ENCODE assay signal across 20 cellular contexts in genomic region chrX:85836868-85837267, GRCh38.
DNase-seq lines count a peak whose midpoint lies in the region; ATAC-seq and TF ChIP-seq lines count a peak whose summit lies in the region.
"Had no signal": no experiment of that assay in that cellular context is flagged by ENCODE, and none has a peak within 500 bp of the region (broad histone marks: within the 10 kb centered on the region; RNA-seq: fewer than 3 reads in every experiment).

No MANE protein-coding gene starts in this region.

- no peaks in the 10 kb centered on the region for H3K36me3 ChIP-seq in naive thymus-derived CD4-positive, alpha-beta T cell (ENCODE audit: control insufficient read depth in 2 of 3, insufficient read depth in 3 of 3, low read length in 3 of 3)

- TF ChIP-seq CTCF in epithelial cell of esophagus (IDR thresholded peaks at IDR 0.05; ENCODE audit: insufficient read depth, low read depth, low read length, missing control alignments): no peak

- H3K4me3 Mint-ChIP-seq in naive thymus-derived CD4-positive, alpha-beta T cell: no peak overlapping the region
- H3K4me3 Mint-ChIP-seq: activated CD4-positive, alpha-beta T cell treated with anti-CD3 and anti-CD28 coated beads for 36 hours; activated naive CD8-positive, alpha-beta T cell treated with anti-CD3 and anti-CD28 coated beads for 36 hours; activated T-cell treated with anti-CD3 and anti-CD28 coated beads, Interleukin-2, amount 50 U/mL, for 4 hours; CD4-positive, alpha-beta T cell; stimulated activated naive CD8-positive, alpha-beta T cell treated with anti-CD3 and anti-CD28 coated beads, Interleukin-15, amount 100 ng/mL, for 72 hours had no signal

- H3K36me3 Mint-ChIP-seq in naive thymus-derived CD4-positive, alpha-beta T cell: peaks cover 0 to 4% (median 0%) of the 10 kb centered on the region in 5 donors
- H3K36me3 Mint-ChIP-seq: activated naive CD8-positive, alpha-beta T cell treated with anti-CD3 and anti-CD28 coated beads for 36 hours had no signal

- no peaks in the 10 kb centered on the region for H3K27me3 ChIP-seq in naive thymus-derived CD4-positive, alpha-beta T cell (ENCODE audit: control insufficient read depth in 2 of 2, insufficient read depth in 2 of 2, low read length in 2 of 2)

- no peaks in the 10 kb centered on the region for H3K9me3 ChIP-seq in naive thymus-derived CD4-positive, alpha-beta T cell (ENCODE audit: control insufficient read depth in 2 of 3, low read length in 3 of 3)

- peaks cover 0 to 8% (median 0%) of the 10 kb centered on the region in 5 donors for H3K27me3 Mint-ChIP-seq in naive thymus-derived CD4-positive, alpha-beta T cell
- H3K27me3 Mint-ChIP-seq: activated CD4-positive, alpha-beta T cell treated with anti-CD3 and anti-CD28 coated beads for 36 hours; activated naive CD8-positive, alpha-beta T cell treated with anti-CD3 and anti-CD28 coated beads for 36 hours; CD4-positive, alpha-beta T cell had no signal

- peak; percentile 1 for DNase-seq in G401 (ENCODE audit: low spot score)
- peak; percentile 81 for DNase-seq in NCI-H2171 treated with DMSO at 0.1 percent for 48 hours (lab: John Stamatoyannopoulos, UW)
- peak; percentile 56 for DNase-seq in epithelial cell of esophagus (ENCODE audit: low read depth)
- DNase-seq in renal cortical epithelial cell (ENCODE audit: low read depth): peak; percentile 44
- DNase-seq in naive thymus-derived CD4-positive, alpha-beta T cell: no peak
- DNase-seq: activated CD4-positive, alpha-beta T cell treated with anti-CD3 and anti-CD28 coated beads for 36 hours; activated naive CD8-positive, alpha-beta T cell treated with anti-CD3 and anti-CD28 coated beads for 36 hours; activated T-cell treated with anti-CD3 and anti-CD28 coated beads, Interleukin-2, amount 50 U/mL, for 4 hours; CD4-positive, alpha-beta T cell; hippocampal formation; Kasumi-1; left ventricle myocardium superior; NCI-H1694; NCI-H748 treated with DMSO at 0.1 percent for 48 hours; posterior cingulate gyrus; SHP77 treated with DMSO at 0.1 percent for 48 hours; stimulated activated naive CD8-positive, alpha-beta T cell treated with anti-CD3 and anti-CD28 coated beads, Interleukin-15, amount 100 ng/mL, for 72 hours; T-helper 9 cell had no signal

- no peak overlapping the region for H3K27ac ChIP-seq in naive thymus-derived CD4-positive, alpha-beta T cell (ENCODE audit: low read depth, low read length)

- no peak overlapping the region for H3K4me3 ChIP-seq in epithelial cell of esophagus (ENCODE audit: low read length)
- no peak overlapping the region for H3K4me3 ChIP-seq in naive thymus-derived CD4-positive, alpha-beta T cell (ENCODE audit: low read length)

- H3K4me1 ChIP-seq in naive thymus-derived CD4-positive, alpha-beta T cell (ENCODE audit: control insufficient read depth in 2 of 2, insufficient read depth in 2 of 2, low read length in 2 of 2): no peaks in the 10 kb centered on the region

- ATAC-seq in GM19351 (IDR thresholded peaks at IDR 0.05; ENCODE audit: unreplicated experiment) (no peak), HG02642 (IDR thresholded peaks at IDR 0.05; ENCODE audit: poor library complexity, unreplicated experiment) (no peak)
- no peak for ATAC-seq in naive thymus-derived CD4-positive, alpha-beta T cell
- ATAC-seq: activated CD4-positive, alpha-beta T cell treated with anti-CD3 and anti-CD28 coated beads for 36 hours; activated T-cell treated with anti-CD3 and anti-CD28 coated beads, Interleukin-2, amount 50 U/mL, for 4 hours; left ventricle myocardium superior; stimulated activated naive CD8-positive, alpha-beta T cell treated with anti-CD3 and anti-CD28 coated beads, Interleukin-15, amount 100 ng/mL, for 72 hours had no signal

- CTCF ChIA-PET in naive thymus-derived CD4-positive, alpha-beta T cell (lab: Charles Lee): no interaction called here

- H3K4me1 Mint-ChIP-seq in naive thymus-derived CD4-positive, alpha-beta T cell: no peaks in the 10 kb centered on the region
- H3K4me1 Mint-ChIP-seq: activated CD4-positive, alpha-beta T cell treated with anti-CD3 and anti-CD28 coated beads for 36 hours; activated naive CD8-positive, alpha-beta T cell treated with anti-CD3 and anti-CD28 coated beads for 36 hours; stimulated activated naive CD8-positive, alpha-beta T cell treated with anti-CD3 and anti-CD28 coated beads, Interleukin-15, amount 100 ng/mL, for 72 hours had no signal

- no peak overlapping the region for H3K27ac Mint-ChIP-seq in naive thymus-derived CD4-positive, alpha-beta T cell
- H3K27ac Mint-ChIP-seq: activated CD4-positive, alpha-beta T cell treated with anti-CD3 and anti-CD28 coated beads for 36 hours; activated naive CD8-positive, alpha-beta T cell treated with anti-CD3 and anti-CD28 coated beads for 36 hours; CD4-positive, alpha-beta T cell; stimulated activated naive CD8-positive, alpha-beta T cell treated with anti-CD3 and anti-CD28 coated beads, Interleukin-15, amount 100 ng/mL, for 72 hours had no signal

- in situ Hi-C loops in G401 (cut with HindIII; ENCODE audit: low sequenced_read_pairs): no loop called here

- POLR2A ChIA-PET in naive thymus-derived CD4-positive, alpha-beta T cell (lab: Charles Lee): no interaction called here

- H3K9me3 Mint-ChIP-seq in naive thymus-derived CD4-positive, alpha-beta T cell: peaks cover 0 to 6% (median 0%) of the 10 kb centered on the region in 11 donors
- H3K9me3 Mint-ChIP-seq: CD4-positive, alpha-beta T cell had no signal

- intact Hi-C loops in naive thymus-derived CD4-positive, alpha-beta T cell (cut with micrococcal nuclease): no loop called here

Comparison
In these comparisons a context has a peak if more than half of its experiments do, and no peak if none do; other contexts are left out.
1. DNase-seq: peak in G401 (single experiment), NCI-H2171 treated with DMSO at 0.1 percent for 48 hours (single experiment), epithelial cell of esophagus (single experiment) and renal cortical epithelial cell (single experiment); none in naive thymus-derived CD4-positive, alpha-beta T cell (0 of 9).